23 cellular contexts compared by ENCODE assay signal in the genomic region with DNA sequence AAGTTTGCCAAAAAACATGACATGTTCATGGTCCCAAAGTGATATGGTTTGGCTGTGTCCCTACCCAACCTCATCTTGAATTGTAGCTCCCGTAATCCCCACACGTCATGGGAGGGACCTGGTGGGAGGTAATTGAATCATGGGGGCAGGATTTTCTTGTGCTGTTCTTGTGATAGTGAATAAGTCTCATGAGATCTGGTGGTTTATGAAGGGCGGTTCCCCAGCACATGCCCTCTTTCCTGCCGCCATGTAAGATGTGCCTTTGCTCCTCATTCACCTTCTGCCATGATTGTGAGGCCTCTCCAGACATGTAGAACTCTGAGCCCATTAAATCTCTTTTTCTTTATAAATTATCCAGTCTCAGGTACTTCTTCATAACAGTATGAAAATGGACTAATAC.
"Had no signal": no experiment of that assay in that cellular context is flagged by ENCODE, and none has a peak within 500 bp of the region (broad histone marks: within the 10 kb centered on the region; RNA-seq: fewer than 3 reads in every experiment).

No MANE protein-coding gene starts in this region.

- DNase-seq: colonic mucosa; cortex of kidney; dermis blood vessel endothelial cell; dorsolateral prefrontal cortex; effector CD4-positive, alpha-beta T cell; effector CD8-positive, alpha-beta T cell; effector memory CD4-positive, alpha-beta T cell; effector memory CD8-positive, alpha-beta T cell; endodermal cell; erythroblast; esophagus squamous epithelium; foreskin fibroblast; foreskin keratinocyte; foreskin melanocyte; gastrocnemius medialis; glutamatergic neuron; heart left ventricle; heart right ventricle had no signal

- H3K4me3 Mint-ChIP-seq: dendritic cell treated with granulocyte-macrophage colony-stimulating factor and Interleukin-4, amounts not matched to agents 40 ng/mL and 50 ng/mL, for 4 days; effector memory CD8-positive, alpha-beta T cell; endodermal cell had no signal

- H3K4me1 Mint-ChIP-seq: endodermal cell had no signal

- H3K27me3 ChIP-seq: colonic mucosa, esophagus squamous epithelium, foreskin keratinocyte, gastrocnemius medialis had no signal

- H3K4me1 ChIP-seq: colonic mucosa, esophagus squamous epithelium, foreskin keratinocyte, gastrocnemius medialis, gastroesophageal sphincter, heart left ventricle, heart right ventricle had no signal

- H3K27ac Mint-ChIP-seq: dendritic cell treated with granulocyte-macrophage colony-stimulating factor and Interleukin-4, amounts not matched to agents 40 ng/mL and 50 ng/mL, for 4 days; effector memory CD8-positive, alpha-beta T cell; endodermal cell had no signal

- H3K27me3 Mint-ChIP-seq: dendritic cell treated with granulocyte-macrophage colony-stimulating factor and Interleukin-4, amounts not matched to agents 40 ng/mL and 50 ng/mL, for 4 days; effector memory CD8-positive, alpha-beta T cell had no signal

- H3K4me3 ChIP-seq: colonic mucosa, coronary artery, dorsolateral prefrontal cortex, esophagus squamous epithelium, gastrocnemius medialis, gastroesophageal sphincter, heart left ventricle, heart right ventricle had no signal

- H3K27ac ChIP-seq: colonic mucosa, coronary artery, dorsolateral prefrontal cortex, epithelial cell of prostate, esophagus squamous epithelium, foreskin keratinocyte, gastrocnemius medialis, gastroesophageal sphincter, heart left ventricle, heart right ventricle had no signal

- ATAC-seq: effector memory CD8-positive, alpha-beta T cell; esophagus mucosa; foreskin keratinocyte; gastrocnemius medialis; gastroesophageal sphincter; heart left ventricle; heart right ventricle had no signal

- H3K9me3 Mint-ChIP-seq: endodermal cell had no signal

- H3K9me3 ChIP-seq: colonic mucosa, esophagus squamous epithelium, gastrocnemius medialis, gastroesophageal sphincter, heart left ventricle, heart right ventricle had no signal

- H3K36me3 ChIP-seq: colonic mucosa, esophagus squamous epithelium, gastrocnemius medialis, gastroesophageal sphincter, heart left ventricle, heart right ventricle had no signal
